Comparison of ENCODE assay signal across 22 cellular contexts in the genomic region with DNA sequence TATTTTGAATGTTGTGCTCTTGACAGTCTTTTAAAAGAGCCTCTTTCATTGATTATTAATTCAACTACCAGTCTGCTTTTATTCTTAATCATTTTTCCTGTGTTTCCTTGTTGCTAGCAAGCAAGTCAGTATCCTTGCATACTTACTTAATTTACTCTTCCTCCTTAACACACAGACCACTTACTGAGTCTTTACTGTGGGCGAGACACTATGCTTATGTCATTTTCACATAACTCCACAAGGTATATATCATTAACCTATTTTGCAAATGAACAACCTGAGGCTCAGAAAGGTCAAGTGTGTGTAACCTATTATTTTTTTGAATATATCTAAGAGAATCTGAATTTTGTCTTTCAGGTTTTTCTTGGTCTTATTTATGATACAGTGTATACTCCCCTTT.
"Had no signal": no experiment of that assay in that cellular context is flagged by ENCODE, and none has a peak within 500 bp of the region (broad histone marks: within the 10 kb centered on the region; RNA-seq: fewer than 3 reads in every experiment).

No MANE protein-coding gene starts in this region.

- H3K4me3 Mint-ChIP-seq: activated naive CD8-positive, alpha-beta T cell; activated T-cell treated with anti-CD3 and anti-CD28 coated beads, Interleukin-2, amount 50 U/mL, for 24 hours; naive thymus-derived CD8-positive, alpha-beta T cell; T-helper 1 cell treated with Interleukin-12 subunit alpha and Interleukin-12 subunit beta and Interleukin-4 antibody, amounts not matched to agents 30 μg/mL and 1 μg/mL, for 36 hours; WTC11 had no signal

- H3K9me3 Mint-ChIP-seq: activated T-cell treated with anti-CD3 and anti-CD28 coated beads, Interleukin-2, amount 50 U/mL, for 24 hours; activated T-helper 2 cell treated with anti-CD3 and anti-CD28 coated beads, Interferon-gamma antibody, Interleukin-2, Interleukin-4, amounts not matched to agents 10 μg/mL and 5 μg/mL and 100 μg/mL, durations not matched to agents 14 hours and 24 hours and 36 hours; naive thymus-derived CD8-positive, alpha-beta T cell; T-helper 1 cell treated with Interleukin-12 subunit alpha and Interleukin-12 subunit beta and Interleukin-4 antibody, amounts not matched to agents 30 μg/mL and 1 μg/mL, for 36 hours; WTC11 had no signal

- H3K36me3 Mint-ChIP-seq: WTC11 had no signal

- ATAC-seq: left lobe of liver; lower lobe of right lung; naive thymus-derived CD8-positive, alpha-beta T cell; pancreas; psoas muscle; right cardiac atrium; WTC11 had no signal

- FAIRE-seq: keratinocyte, pancreas, urothelium cell line had no signal

- DNase-seq: activated CD4-positive, alpha-beta T cell treated with anti-CD3 and anti-CD28 coated beads, Interleukin-2, amount 50 U/mL, for 4 hours; activated CD8-positive, alpha-beta memory T cell treated with anti-CD3 and anti-CD28 coated beads for 24 hours; activated CD8-positive, alpha-beta memory T cell treated with anti-CD3 and anti-CD28 coated beads, Interleukin-2, amount 50 U/mL, for 4 hours; activated naive CD4-positive, alpha-beta T cell; activated T-cell treated with anti-CD3 and anti-CD28 coated beads, Interleukin-2, amount 50 U/mL, for 24 hours; amniotic stem cell; colonic mucosa; lower lobe of right lung; naive thymus-derived CD8-positive, alpha-beta T cell; pancreas; psoas muscle; right cardiac atrium; stimulated activated CD4-positive, alpha-beta T cell treated with anti-CD3 and anti-CD28 coated beads, Interleukin-4, amount 100 ng/mL, for 4 hours; T1000; transverse colon had no signal

- H3K27ac Mint-ChIP-seq: activated naive CD8-positive, alpha-beta T cell; activated T-cell treated with anti-CD3 and anti-CD28 coated beads, Interleukin-2, amount 50 U/mL, for 24 hours; activated T-helper 2 cell treated with anti-CD3 and anti-CD28 coated beads, Interferon-gamma antibody, Interleukin-2, Interleukin-4, amounts not matched to agents 10 μg/mL and 5 μg/mL and 100 μg/mL, durations not matched to agents 14 hours and 24 hours and 36 hours; naive thymus-derived CD8-positive, alpha-beta T cell; T-helper 1 cell treated with Interleukin-12 subunit alpha and Interleukin-12 subunit beta and Interleukin-4 antibody, amounts not matched to agents 30 μg/mL and 1 μg/mL, for 36 hours; WTC11 had no signal
